In the genomic region with DNA sequence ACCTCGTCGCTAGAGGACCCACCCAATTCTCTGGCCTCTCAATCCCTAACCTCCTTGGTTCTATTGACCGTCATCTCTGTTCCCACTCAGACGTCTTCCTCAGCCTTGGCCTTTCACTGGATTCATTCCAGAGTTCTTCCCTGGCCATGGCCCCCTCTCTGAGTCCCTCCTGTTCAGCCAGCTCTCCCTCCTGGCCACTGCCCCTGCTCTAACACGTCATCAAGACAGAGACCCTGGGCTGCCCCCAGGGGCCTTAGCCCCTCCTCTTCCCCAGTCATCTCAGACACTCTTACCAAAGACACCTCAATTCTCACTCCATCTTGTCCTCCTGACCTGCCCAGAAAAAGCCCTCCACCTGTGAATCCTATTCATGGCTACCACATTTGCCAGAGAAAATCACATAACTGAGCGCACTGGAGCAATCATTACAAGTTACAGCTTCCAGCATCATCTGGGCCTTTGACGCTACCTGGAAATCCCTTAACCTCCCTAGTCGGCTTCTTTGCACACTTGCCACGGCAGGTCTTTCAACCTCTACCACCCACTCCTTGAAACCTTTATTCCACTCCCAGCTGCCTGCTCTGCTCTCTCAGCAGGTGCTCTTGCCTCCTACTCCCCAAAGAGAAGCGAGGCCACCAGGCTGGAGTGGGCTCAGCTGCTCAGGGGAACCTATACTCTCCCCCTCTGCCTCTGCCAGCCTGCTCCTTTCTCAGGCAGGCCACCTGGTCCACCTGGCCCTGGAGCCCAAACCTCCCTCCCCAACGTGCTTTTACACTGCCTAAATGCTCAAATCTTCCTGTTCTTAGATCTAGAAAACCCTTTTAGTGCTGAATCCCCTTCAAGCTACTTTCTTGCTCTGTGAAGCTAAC, we compare ENCODE assay signal across 17 cellular contexts. TPM values are rescaled to one million over a fixed set of nuclear protein-coding genes. Genes with fewer than 3 reads are reported as not detected.
DNase-seq lines count a peak whose midpoint lies in the region; ATAC-seq and TF ChIP-seq lines count a peak whose summit lies in the region.
"Had no signal": no experiment of that assay in that cellular context is flagged by ENCODE, and none has a peak within 500 bp of the region (broad histone marks: within the 10 kb centered on the region; RNA-seq: fewer than 3 reads in every experiment).

No MANE protein-coding gene starts in this region.

- H3K4me3 Mint-ChIP-seq in stimulated activated naive CD8-positive, alpha-beta T cell treated with anti-CD3 and anti-CD28 coated beads, Interleukin-15, Interleukin-2, amounts not matched to agents 100 ng/mL and 50 ng/mL, for 24 hours: no peak overlapping the region
- H3K4me3 Mint-ChIP-seq in stimulated activated naive CD8-positive, alpha-beta T cell treated with anti-CD3 and anti-CD28 coated beads, Interleukin-15, amount 100 ng/mL, for 72 hours: no peak overlapping the region
- peak overlapping the region in 1 of 3 donors; percentile 3 for H3K4me3 Mint-ChIP-seq in T-cell
- H3K4me3 Mint-ChIP-seq in mesothelial cell of epicardium: no peak overlapping the region

- no peak for DNase-seq in stimulated activated naive CD8-positive, alpha-beta T cell treated with anti-CD3 and anti-CD28 coated beads, Interleukin-15, amount 100 ng/mL, for 72 hours
- DNase-seq in T-cell: no peak
- no peak for DNase-seq in mesothelial cell of epicardium (ENCODE audit: low spot score in 2 of 2, unreplicated experiment in 2 of 2)
- no peak for DNase-seq in vagina (ENCODE audit: extremely low spot score in 2 of 2)
- DNase-seq in NCI-H1694 (lab: John Stamatoyannopoulos, UW): no peak
- DNase-seq in mesenteric fat pad (ENCODE audit: low spot score): no peak
- DNase-seq: activated CD4-positive, CD25-positive, alpha-beta regulatory T cell; activated T-cell treated with anti-CD3 and anti-CD28 coated beads for 4 hours; Kasumi-1; NCI-H1930; stimulated activated CD4-positive, alpha-beta T cell treated with anti-CD3 and anti-CD28 coated beads, Interleukin-4, amount 100 ng/mL, for 4 hours; stimulated activated naive CD4-positive, alpha-beta T cell treated with Interleukin-2 at 50 U/mL for 16 hours had no signal

- no peaks in the 10 kb centered on the region for H3K9me3 ChIP-seq in vagina
- H3K9me3 ChIP-seq: SJSA1 had no signal

- peaks cover 34% of the 10 kb centered on the region for H3K4me1 Mint-ChIP-seq in stimulated activated naive CD8-positive, alpha-beta T cell treated with anti-CD3 and anti-CD28 coated beads, Interleukin-15, Interleukin-2, amounts not matched to agents 100 ng/mL and 50 ng/mL, for 24 hours (ENCODE audit: low read depth)
- H3K4me1 Mint-ChIP-seq in stimulated activated naive CD8-positive, alpha-beta T cell treated with anti-CD3 and anti-CD28 coated beads, Interleukin-15, amount 100 ng/mL, for 72 hours: peaks cover 40% of the 10 kb centered on the region
- H3K4me1 Mint-ChIP-seq in T-cell (peaks cover 42 to 57% (median 56%) of the 10 kb centered on the region in 3 donors), mesothelial cell of epicardium (peaks cover 14% of the 10 kb centered on the region)

- H3K27ac ChIP-seq in vagina: peak overlapping the region; percentile 99
- H3K27ac ChIP-seq: C4-2B, SJSA1 had no signal

- no peaks in the 10 kb centered on the region for H3K9me3 Mint-ChIP-seq in stimulated activated naive CD8-positive, alpha-beta T cell treated with anti-CD3 and anti-CD28 coated beads, Interleukin-15, Interleukin-2, amounts not matched to agents 100 ng/mL and 50 ng/mL, for 24 hours
- H3K9me3 Mint-ChIP-seq in stimulated activated naive CD8-positive, alpha-beta T cell treated with anti-CD3 and anti-CD28 coated beads, Interleukin-15, amount 100 ng/mL, for 72 hours: no peaks in the 10 kb centered on the region
- no peaks in the 10 kb centered on the region for H3K9me3 Mint-ChIP-seq in T-cell
- H3K9me3 Mint-ChIP-seq in mesothelial cell of epicardium: no peaks in the 10 kb centered on the region

- TF ChIP-seq POLR2A in vagina (IDR thresholded peaks at IDR 0.05): no peak

- ATAC-seq in stimulated activated naive CD8-positive, alpha-beta T cell treated with anti-CD3 and anti-CD28 coated beads, Interleukin-15, amount 100 ng/mL, for 72 hours: no peak
- no peak for ATAC-seq in T-cell (replicated peaks in 1 of 4)
- ATAC-seq in GM19023 (IDR thresholded peaks at IDR 0.05; ENCODE audit: unreplicated experiment): no peak
- ATAC-seq: right cardiac atrium had no signal

- no peak overlapping the region for H3K4me3 ChIP-seq in vagina
- H3K4me3 ChIP-seq: SJSA1 had no signal

- H3K36me3 ChIP-seq in vagina: peaks cover 0 to 7% of the 10 kb centered on the region in 2 donors

- POLR2A ChIA-PET in T-cell (lab: Charles Lee): interaction anchor here (0.5 to 0.6 kb wide), 2 partner anchors 66 to 556 kb away, joined by 5 read pairs; no protein-coding TSS in a partner anchor

- peak overlapping the region; percentile 70 for H3K27ac Mint-ChIP-seq in stimulated activated naive CD8-positive, alpha-beta T cell treated with anti-CD3 and anti-CD28 coated beads, Interleukin-15, Interleukin-2, amounts not matched to agents 100 ng/mL and 50 ng/mL, for 24 hours
- peak overlapping the region in 1 of 2 donors; percentile 37 for H3K27ac Mint-ChIP-seq in stimulated activated naive CD8-positive, alpha-beta T cell treated with anti-CD3 and anti-CD28 coated beads, Interleukin-15, amount 100 ng/mL, for 72 hours
- H3K27ac Mint-ChIP-seq in T-cell (peak overlapping the region; percentile 56 to 79), mesothelial cell of epicardium (peak overlapping the region; percentile 17)

- TF ChIP-seq CTCF in mesothelial cell of epicardium (IDR thresholded peaks at IDR 0.05; ENCODE audit: unreplicated experiment) (no peak), vagina (IDR thresholded peaks at IDR 0.05) (no peak)

- H3K27me3 ChIP-seq in vagina: no peaks in the 10 kb centered on the region
- H3K27me3 ChIP-seq: SJSA1 had no signal

- peaks cover 7% of the 10 kb centered on the region for H3K36me3 Mint-ChIP-seq in stimulated activated naive CD8-positive, alpha-beta T cell treated with anti-CD3 and anti-CD28 coated beads, Interleukin-15, Interleukin-2, amounts not matched to agents 100 ng/mL and 50 ng/mL, for 24 hours (ENCODE audit: low read depth)
- H3K36me3 Mint-ChIP-seq in T-cell: peaks cover 3% of the 10 kb centered on the region
- no peaks in the 10 kb centered on the region for H3K36me3 Mint-ChIP-seq in mesothelial cell of epicardium

- CTCF ChIA-PET in T-cell (lab: Charles Lee): interaction anchor here (0.7 to 1.4 kb wide), 4 partner anchors 12 to 83 kb away, joined by 3 to 10 read pairs (median 4); partner anchors contain the start of gene PMVK (in 1 of the 2)

- H3K27me3 Mint-ChIP-seq in stimulated activated naive CD8-positive, alpha-beta T cell treated with anti-CD3 and anti-CD28 coated beads, Interleukin-15, Interleukin-2, amounts not matched to agents 100 ng/mL and 50 ng/mL, for 24 hours: no peaks in the 10 kb centered on the region
- peaks cover 22% of the 10 kb centered on the region for H3K27me3 Mint-ChIP-seq in stimulated activated naive CD8-positive, alpha-beta T cell treated with anti-CD3 and anti-CD28 coated beads, Interleukin-15, amount 100 ng/mL, for 72 hours
- H3K27me3 Mint-ChIP-seq in T-cell (no peaks in the 10 kb centered on the region), mesothelial cell of epicardium (ENCODE audit: low read depth) (no peaks in the 10 kb centered on the region)

- intact Hi-C loops in vagina (cut with DNase I): loop anchor here (5.0 kb wide), 1 partner anchor 57 kb away; the partner anchor contains the start of gene PYGO2

- peaks cover 52% of the 10 kb centered on the region for H3K4me1 ChIP-seq in vagina

RNA-seq across cellular contexts. Expression of gene DCST2, which starts 14.0 kb away (rescaled TPM):
- total RNA-seq in T-cell (1 to 10 TPM; 1.1 to 2.6 (median 1.6) TPM), mesothelial cell of epicardium (1.8 to 2.9 TPM (median 1.9 TPM) in 3 replicates), vagina (7.9 TPM), mesenteric fat pad (0.87 TPM)
- total RNA-seq: SJSA1 had no signal

RNA-seq across cellular contexts. Expression of gene DCST1, which starts 14.0 kb away (rescaled TPM):
- under 1 TPM in 3 of 5 donors, not detected in 2; 0.30 to 0.58 (median 0.54) TPM for total RNA-seq in T-cell
- total RNA-seq in mesothelial cell of epicardium: 0.58 TPM in 1 of 3 replicates, not detected in the others
- not detected for total RNA-seq in vagina
- total RNA-seq in mesenteric fat pad: not detected
- total RNA-seq: right cardiac atrium, SJSA1 had no signal

RNA-seq across cellular contexts. Expression of gene ZBTB7B, which starts 17.0 kb away (rescaled TPM):
- total RNA-seq in T-cell (10 to 100 TPM; 39.6 to 68.4 (median 51.7) TPM), mesothelial cell of epicardium (19.9 to 21.7 TPM (median 21.7 TPM) in 3 replicates), vagina (77.6 TPM), mesenteric fat pad (80.4 TPM)

RNA-seq across cellular contexts. Expression of gene LENEP, which starts 26.2 kb away (rescaled TPM):
- total RNA-seq in T-cell: 1 to 10 TPM in 3 of 5 donors, not detected in 2; 1.3 to 3.0 (median 1.6) TPM
- total RNA-seq in mesothelial cell of epicardium: 0.49 to 1.3 TPM (median 0.87 TPM) in 3 replicates
- total RNA-seq in vagina: not detected
- total RNA-seq in mesenteric fat pad: not detected
- total RNA-seq: right cardiac atrium, SJSA1 had no signal

RNA-seq across cellular contexts. Expression of gene ADAM15, which starts 31.5 kb away (rescaled TPM):
- total RNA-seq in T-cell: 10 to 100 TPM; 17.3 to 53.0 (median 37.2) TPM
- total RNA-seq in mesothelial cell of epicardium: 32.7 to 36.1 TPM (median 36.1 TPM) in 3 replicates
- 193 TPM for total RNA-seq in vagina
- 176 TPM for total RNA-seq in mesenteric fat pad
